Comparison of ENCODE assay signal across 7 cellular contexts in the genomic region with DNA sequence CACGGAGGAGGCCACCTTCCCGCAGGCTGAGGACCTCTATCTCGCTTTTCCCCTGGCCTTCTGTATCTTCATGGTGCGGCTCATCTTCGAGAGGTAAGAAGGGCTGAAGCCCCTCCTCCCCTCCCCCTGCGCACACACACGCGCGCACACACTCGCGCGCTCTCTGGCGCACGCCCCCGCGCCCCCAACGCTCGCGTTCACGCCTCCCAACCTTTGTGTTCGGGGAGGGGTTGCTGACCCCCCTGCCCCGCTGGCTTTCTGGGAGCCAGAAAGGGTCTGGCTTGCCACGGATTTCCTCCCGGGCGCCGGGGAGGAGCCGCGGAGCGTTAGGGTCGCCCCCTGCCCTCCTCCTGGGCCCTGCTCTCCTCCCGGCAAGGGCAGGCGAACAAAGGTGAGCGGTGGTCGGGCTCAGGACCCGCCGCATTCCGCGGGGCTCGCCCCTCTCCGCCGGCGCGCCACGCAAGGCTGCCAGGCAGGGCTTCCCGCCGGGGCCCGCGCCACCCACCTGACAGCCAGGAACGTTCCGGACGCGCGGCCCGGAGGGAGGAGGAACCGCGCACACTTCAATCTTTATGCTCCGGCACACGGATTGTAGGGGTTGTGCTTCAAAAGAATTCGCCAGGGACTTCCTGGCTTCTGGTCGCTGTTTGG. TPM values are rescaled to one million over a fixed set of nuclear protein-coding genes. Genes with fewer than 3 reads are reported as not detected.
DNase-seq lines count a peak whose midpoint lies in the region; ATAC-seq and TF ChIP-seq lines count a peak whose summit lies in the region.

No MANE protein-coding gene starts in this region.

- H3K79me1 ChIP-seq in IMR-90 (ENCODE audit: low read depth in 1 of 2, low read length in 2 of 2) = no peaks in the 10 kb centered on the region

- no peak overlapping the region for H2BK5ac ChIP-seq in IMR-90 (ENCODE audit: low read depth, low read length, poor library complexity, severe bottlenecking)

- no peak overlapping the region for H2BK20ac ChIP-seq in IMR-90 (ENCODE audit: low read depth, low read length)

- H3K9me3 Mint-ChIP-seq in stimulated activated effector memory CD8-positive, alpha-beta T cell treated with anti-CD3 and anti-CD28 coated beads, Interleukin-12 subunit alpha, Interleukin-12 subunit beta, amount 100 ng/mL, for 72 hours = no peaks in the 10 kb centered on the region

- no peak overlapping the region; the same call in 1 of the 2 replicates for H4K91ac ChIP-seq in IMR-90 (ENCODE audit: insufficient read depth, low read depth, low read length)

- peak; percentile 42 for DNase-seq in GDM1 (lab: John Stamatoyannopoulos, UW)
- DNase-seq in IMR-90 = peak; percentile 13
- DNase-seq in lung microvascular endothelial cell (ENCODE audit: low read depth in 2 of 2) = peak; percentile 6 to 55
- DNase-seq in stimulated activated effector memory CD8-positive, alpha-beta T cell treated with anti-CD3 and anti-CD28 coated beads, Interleukin-12 subunit alpha, Interleukin-12 subunit beta, amount 100 ng/mL, for 72 hours (ENCODE audit: low spot score in 2 of 2) = peak in 1 of 2 donors; percentile 17

- no peaks in the 10 kb centered on the region for H4K20me1 ChIP-seq in IMR-90 (ENCODE audit: insufficient read depth, low read length)

- no TSS peak for BruUV-seq in IMR-90 (replicated peaks; lab: Mats Ljungman, UMichigan)

- no peak overlapping the region for H2BK120ac ChIP-seq in IMR-90 (ENCODE audit: low read depth, low read length)

- in situ Hi-C loops in IMR-90 (cut with MboI; ENCODE audit: low sequenced_read_pairs) = no loop called here

- no peak overlapping the region for H2AK5ac ChIP-seq in IMR-90 (ENCODE audit: low read depth, low read length)

- H3K4me1 Mint-ChIP-seq in stimulated activated effector memory CD8-positive, alpha-beta T cell treated with anti-CD3 and anti-CD28 coated beads, Interleukin-12 subunit alpha, Interleukin-12 subunit beta, amount 100 ng/mL, for 72 hours = peaks cover 12% of the 10 kb centered on the region

- H2BK15ac ChIP-seq in IMR-90 (ENCODE audit: low read depth, low read length) = no peak overlapping the region

- H3K4ac ChIP-seq in IMR-90 (ENCODE audit: low read depth, low read length) = 0 out of 2 replicates have a peak overlapping the region, but pooled peaks have one; percentile 7

- H3K9ac ChIP-seq in IMR-90 (ENCODE audit: low read depth, low read length) (peak overlapping the region; percentile 47), duodenal mucosa (ENCODE audit: low read depth in 1 of 2, low read length in 2 of 2) (peak overlapping the region; percentile 65 to 76)

- peak overlapping the region; percentile 15 for H3K27ac ChIP-seq in IMR-90 (ENCODE audit: insufficient read depth, low read length)
- H3K27ac ChIP-seq in VCaP = peak overlapping the region; percentile 98
- H3K27ac ChIP-seq in duodenal mucosa (ENCODE audit: low read depth, low read length) = peak overlapping the region; percentile 76

- ATAC-seq in GM21529 (IDR thresholded peaks at IDR 0.05; ENCODE audit: unreplicated experiment) (peak; percentile 26), IMR-90 (ENCODE audit: low read depth) (peak; percentile 50)
- peak; percentile 53 for ATAC-seq in stimulated activated effector memory CD8-positive, alpha-beta T cell treated with anti-CD3 and anti-CD28 coated beads, Interleukin-12 subunit alpha, Interleukin-12 subunit beta, amount 100 ng/mL, for 72 hours

- H3K4me3 ChIP-seq in IMR-90 (ENCODE audit: insufficient read depth, low read depth, low read length) (peak overlapping the region; percentile 83), duodenal mucosa (ENCODE audit: low read depth in 1 of 2, low read length in 2 of 2) (peak overlapping the region; percentile 76 to 81)

- no peak for TF ChIP-seq CTCF in IMR-90 (conservative IDR thresholded peaks at IDR 0.05; ENCODE audit: low read depth, low read length)
- no peak for TF ChIP-seq CTCF in VCaP (conservative IDR thresholded peaks at IDR 0.05)

- H4K5ac ChIP-seq in IMR-90 (ENCODE audit: low read depth, low read length) = no peak overlapping the region; the same call in 1 of the 2 replicates

- H3K9me3 ChIP-seq in IMR-90 (ENCODE audit: control insufficient read depth, insufficient read depth, low read length) (peaks cover 3% of the 10 kb centered on the region; the same call in 1 of the 2 replicates), duodenal mucosa (ENCODE audit: control insufficient read depth in 1 of 2, low read length in 2 of 2) (peaks cover 0 to 8% of the 10 kb centered on the region in 2 donors)

- H3K56ac ChIP-seq in IMR-90 (ENCODE audit: extremely low read depth, insufficient read depth, low read length) = no peak overlapping the region

- H3K4me3 Mint-ChIP-seq in stimulated activated effector memory CD8-positive, alpha-beta T cell treated with anti-CD3 and anti-CD28 coated beads, Interleukin-12 subunit alpha, Interleukin-12 subunit beta, amount 100 ng/mL, for 72 hours = no peak overlapping the region

- TF ChIP-seq POLR2A in IMR-90 (IDR thresholded peaks at IDR 0.05; ENCODE audit: low read depth, low read length) = no peak

- H3K36me3 Mint-ChIP-seq in stimulated activated effector memory CD8-positive, alpha-beta T cell treated with anti-CD3 and anti-CD28 coated beads, Interleukin-12 subunit alpha, Interleukin-12 subunit beta, amount 100 ng/mL, for 72 hours = no peaks in the 10 kb centered on the region

- intact Hi-C loops in IMR-90 (cut with micrococcal nuclease) = loop anchor here (5.0 to 10.0 kb wide), 5 partner anchors 109 to 298 kb away; a partner anchor contains a TSS

- H3K4me2 ChIP-seq in IMR-90 (ENCODE audit: low read depth, low read length) = peak overlapping the region; percentile 89

- peak overlapping the region; percentile 17 for H2AK9ac ChIP-seq in IMR-90 (replicated peaks; ENCODE audit: low read depth, low read length, poor library complexity)

- H3K27ac Mint-ChIP-seq in stimulated activated effector memory CD8-positive, alpha-beta T cell treated with anti-CD3 and anti-CD28 coated beads, Interleukin-12 subunit alpha, Interleukin-12 subunit beta, amount 100 ng/mL, for 72 hours = no peak overlapping the region

- POLR2A ChIA-PET in IMR-90 (lab: Charles Lee; ENCODE audit: unreplicated experiment) = no interaction called here

- CTCF ChIA-PET in IMR-90 (lab: Yijun Ruan, JAX) = no interaction called here

- H3K27me3 ChIP-seq in IMR-90 (ENCODE audit: control insufficient read depth, insufficient read depth, low read length) (no peaks in the 10 kb centered on the region), duodenal mucosa (ENCODE audit: control insufficient read depth in 1 of 2, insufficient read depth in 2 of 2, low read length in 2 of 2) (no peaks in the 10 kb centered on the region)

- no peaks in the 10 kb centered on the region for H3K4me1 ChIP-seq in IMR-90 (ENCODE audit: control insufficient read depth, insufficient read depth, low read length)
- peaks cover 9 to 18% of the 10 kb centered on the region in 2 donors for H3K4me1 ChIP-seq in duodenal mucosa (ENCODE audit: control insufficient read depth in 1 of 2, insufficient read depth in 2 of 2, low read length in 2 of 2)

- no peak overlapping the region for H3K18ac ChIP-seq in IMR-90 (ENCODE audit: low read depth, low read length)

- 0% methylated on average over 12 of the region's 60 CpGs; no CpG with 5 or more reads in 1 of the 2 experiments for WGBS in IMR-90 (ENCODE audit: extremely low coverage in 2 of 2, insufficient read length in 1 of 2), 2 experiments

- no peak overlapping the region for H3K23ac ChIP-seq in IMR-90 (ENCODE audit: low read depth, low read length)

- peak overlapping the region; percentile 95 for H2AFZ ChIP-seq in IMR-90 (replicated peaks; ENCODE audit: low read length, poor library complexity)

- dilution Hi-C loops in IMR-90 (cut with HindIII; ENCODE audit: low sequenced_read_pairs, unreplicated experiment) = no loop called here

- no peaks in the 10 kb centered on the region for H3K9me1 ChIP-seq in IMR-90 (ENCODE audit: insufficient read depth, low read length)

- no peaks in the 10 kb centered on the region for H3K36me3 ChIP-seq in IMR-90 (ENCODE audit: control insufficient read depth, insufficient read depth, low read length)
- no peaks in the 10 kb centered on the region for H3K36me3 ChIP-seq in duodenal mucosa (ENCODE audit: control insufficient read depth in 1 of 2, insufficient read depth in 2 of 2, low read length in 2 of 2)

- H4K8ac ChIP-seq in IMR-90 (ENCODE audit: low read depth in 2 of 2, low read length in 2 of 2) = no peak overlapping the region; a peak in 1 of 4 replicates

- H3K14ac ChIP-seq in IMR-90 (replicated peaks; ENCODE audit: low read depth, low read length) = no peak overlapping the region

- no peak for TF ChIP-seq RAD21 in IMR-90 (IDR thresholded peaks at IDR 0.05; ENCODE audit: low read length)

TF ChIP-seq in IMR-90, 13 proteins besides CTCF, POLR2A, EP300 and RAD21:
- no peak for TF ChIP-seq RFX5 (IDR thresholded peaks at IDR 0.05; ENCODE audit: low read depth, low read length)
- TF ChIP-seq CHD1 (IDR thresholded peaks at IDR 0.05; ENCODE audit: low read depth, low read length) = no peak
- TF ChIP-seq CEBPB (IDR thresholded peaks at IDR 0.05; ENCODE audit: low read depth, low read length) = no peak
- TF ChIP-seq MXI1 (IDR thresholded peaks at IDR 0.05; ENCODE audit: borderline replicate concordance, low read depth, low read length) = 0 out of 2 replicates have a peak, but pooled peaks have one; percentile 18

RNA-seq across cellular contexts. Expression of a gene that starts 0.6 kb away (rescaled TPM):
- total RNA-seq in IMR-90 (2012; rRNA removed) (5.7 and 9.4 TPM in 2 replicates), lung microvascular endothelial cell (23.3 and 44.6 TPM in 2 replicates)
- 1.6 and 2.1 TPM in 2 replicates for polyA plus RNA-seq in IMR-90 (2012; rRNA removed)
- 0.55 and 0.58 TPM in 2 replicates for polyA plus RNA-seq in IMR-90 (2012; cell fraction: cytosol; rRNA removed)
- polyA plus RNA-seq in IMR-90 (2012; cell fraction: nucleus; rRNA removed; ENCODE audit: low replicate concordance) = 0.24 and 1.5 TPM in 2 replicates

Comparison
In these comparisons a context has a peak if more than half of its experiments do, and no peak if none do; other contexts are left out.
1. H3K27ac ChIP-seq: peak in every context shown above with its lines; median percentile 98 in VCaP; 76 in duodenal mucosa; 15 in IMR-90.